8 cellular contexts compared by ENCODE assay signal in the genomic region with DNA sequence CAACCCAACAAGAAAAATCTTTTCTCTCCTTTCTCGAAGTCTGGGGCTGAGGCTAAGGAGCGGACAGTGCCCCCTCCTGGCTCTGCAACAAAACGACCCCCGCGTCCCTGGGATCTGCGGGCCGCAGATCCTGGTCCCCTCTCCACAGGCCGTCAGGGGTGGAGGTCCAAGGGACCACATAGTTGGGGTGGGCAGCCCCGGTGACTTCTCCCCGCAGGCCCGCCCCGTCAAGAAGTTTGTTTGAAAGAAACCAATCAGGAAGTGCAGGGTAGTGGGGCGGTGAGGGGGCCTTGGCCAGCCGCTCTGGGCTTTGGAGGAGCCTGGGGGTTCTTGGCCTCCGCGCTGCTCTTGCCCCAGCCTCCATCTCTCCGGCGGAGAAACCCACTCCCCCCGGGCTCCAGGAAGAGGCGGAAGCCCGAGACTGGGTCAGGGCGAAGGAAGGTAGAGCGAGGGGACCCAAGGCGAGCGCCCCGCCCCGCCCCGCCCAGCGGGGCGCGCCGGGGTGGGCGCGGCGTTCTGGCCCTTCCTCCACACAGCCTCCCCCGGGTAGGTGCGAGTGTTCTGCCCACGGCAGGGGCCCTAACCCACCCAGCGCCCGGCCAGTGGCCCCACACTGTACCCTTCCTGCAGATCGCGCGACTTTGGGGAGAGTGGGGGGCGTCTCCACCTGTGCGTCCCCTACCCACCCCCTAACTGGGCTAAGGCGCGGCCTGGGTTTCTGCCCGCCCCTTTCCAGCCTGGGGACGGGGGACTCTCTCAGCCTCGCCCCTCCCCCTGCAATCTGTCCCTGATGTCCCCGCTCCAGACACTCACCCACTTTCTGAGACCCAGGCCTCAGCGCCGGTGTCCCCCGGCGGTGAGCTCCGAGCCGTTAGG. TPM values are rescaled to one million over a fixed set of nuclear protein-coding genes. Genes with fewer than 3 reads are reported as not detected.
DNase-seq lines count a peak whose midpoint lies in the region; ATAC-seq and TF ChIP-seq lines count a peak whose summit lies in the region.

No MANE protein-coding gene starts in this region.

- intact Hi-C loops in right cardiac atrium (cut with DNase I): no loop called here
- intact Hi-C loops in gastrocnemius medialis (cut with DNase I; ENCODE audit: low total_unique reads): loop anchor here (2.0 to 5.0 kb wide), 3 partner anchors 71 to 153 kb away; no protein-coding TSS in a partner anchor

- H3K36me3 Mint-ChIP-seq in activated naive CD4-positive, alpha-beta T cell treated with anti-CD3 and anti-CD28 coated beads, Interleukin-2, amount 50 U/mL, for 72 hours: no peaks in the 10 kb centered on the region

- H3K4me1 ChIP-seq in right cardiac atrium (ENCODE audit: control insufficient read depth, insufficient read depth, low read length): peaks cover 11% of the 10 kb centered on the region
- peaks cover 8 to 11% of the 10 kb centered on the region in 2 donors for H3K4me1 ChIP-seq in gastrocnemius medialis

- no peaks in the 10 kb centered on the region for H3K9me3 ChIP-seq in right cardiac atrium (ENCODE audit: control insufficient read depth, low read length)
- H3K9me3 ChIP-seq in gastrocnemius medialis: no peaks in the 10 kb centered on the region

- DNase-seq in ELR (ENCODE audit: low read depth) (peak; percentile 15), NCI-H226 (peak; percentile 22), right cardiac atrium (peak in 2 of 3 donors; percentile 74 to 78), gastrocnemius medialis (no peak), DMS153 (lab: John Stamatoyannopoulos, UW) (no peak)
- peak in 1 of 2 donors; percentile 22 for DNase-seq in activated naive CD4-positive, alpha-beta T cell treated with anti-CD3 and anti-CD28 coated beads, Interleukin-2, amount 50 U/mL, for 72 hours (ENCODE audit: low spot score in 2 of 2)

- H3K4me3 ChIP-seq in right cardiac atrium (ENCODE audit: low read length) (peak overlapping the region; percentile 74), gastrocnemius medialis (peak overlapping the region; percentile 55 to 85 (median 76))

- TF ChIP-seq CTCF in gastrocnemius medialis (IDR thresholded peaks at IDR 0.05 in 4 of 5, conservative IDR thresholded peaks at IDR 0.05 in 1 of 5): peak in 3 of 5 experiments; percentile 16 to 31 (median 16)

- H3K27ac ChIP-seq in right cardiac atrium (ENCODE audit: low read length) (peak overlapping the region; percentile 44), gastrocnemius medialis (peak overlapping the region; percentile 72 to 82 (median 78))

- ATAC-seq in activated naive CD4-positive, alpha-beta T cell treated with anti-CD3 and anti-CD28 coated beads, Interleukin-2, amount 50 U/mL, for 72 hours: peak; percentile 7 to 47
- ATAC-seq in right cardiac atrium (peak; percentile 27 to 28), gastrocnemius medialis (no peak), GM18511 (IDR thresholded peaks at IDR 0.05; ENCODE audit: unreplicated experiment) (no peak), GM19395 (IDR thresholded peaks at IDR 0.05; ENCODE audit: unreplicated experiment) (no peak)

- WGBS in right cardiac atrium: 4% methylated on average over 57 of the region's 57 CpGs

- no peaks in the 10 kb centered on the region for H3K36me3 ChIP-seq in gastrocnemius medialis

- H3K27me3 ChIP-seq in right cardiac atrium (ENCODE audit: control insufficient read depth, insufficient read depth) (no peaks in the 10 kb centered on the region), gastrocnemius medialis (no peaks in the 10 kb centered on the region)

- H3K9me3 Mint-ChIP-seq in activated naive CD4-positive, alpha-beta T cell treated with anti-CD3 and anti-CD28 coated beads, Interleukin-2, amount 50 U/mL, for 72 hours: no peaks in the 10 kb centered on the region

- TF ChIP-seq POLR2A in gastrocnemius medialis (IDR thresholded peaks at IDR 0.05): peak in 1 of 2 donors; percentile 42

- in situ Hi-C loops in gastrocnemius medialis (cut with MboI; ENCODE audit: low sequenced_read_pairs in 4 of 4): loop anchor here in 2 of 4 donors (25.0 kb wide), 1 partner anchor 338 kb away; a partner anchor contains a TSS

- H3K27ac Mint-ChIP-seq in activated naive CD4-positive, alpha-beta T cell treated with anti-CD3 and anti-CD28 coated beads, Interleukin-2, amount 50 U/mL, for 72 hours: no peak overlapping the region

RNA-seq across cellular contexts. Expression of a gene that starts 1.3 kb away (rescaled TPM):
- 10 to 100 TPM in 1 of 2 donors, 1 to 10 TPM in 1; 7.5 to 21.5 TPM for total RNA-seq in activated naive CD4-positive, alpha-beta T cell treated with anti-CD3 and anti-CD28 coated beads, Interleukin-2, amount 50 U/mL, for 72 hours
- 100 to 1,000 TPM in 1 of 4 donors, 10 to 100 TPM in 3; 50.9 to 105 (median 83.1) TPM for total RNA-seq in right cardiac atrium
- 81.2 TPM for polyA plus RNA-seq in right cardiac atrium
- 10 to 100 TPM in 3 of 4 donors, 1 to 10 TPM in 1; 5.4 to 17.2 (median 12.8) TPM for total RNA-seq in gastrocnemius medialis

Comparison
In these comparisons a context has a peak if more than half of its experiments do, and no peak if none do; other contexts are left out.
1. DNase-seq: peak in ELR (single experiment), NCI-H226 (single experiment) and right cardiac atrium (2 of 3); none in gastrocnemius medialis (0 of 2) and DMS153 (single experiment).
2. ATAC-seq: peak in activated naive CD4-positive, alpha-beta T cell treated with anti-CD3 and anti-CD28 coated beads, Interleukin-2, amount 50 U/mL, for 72 hours (2 of 2) and right cardiac atrium (2 of 2); none in gastrocnemius medialis (0 of 2), GM18511 (single experiment) and GM19395 (single experiment).